In the genomic region with DNA sequence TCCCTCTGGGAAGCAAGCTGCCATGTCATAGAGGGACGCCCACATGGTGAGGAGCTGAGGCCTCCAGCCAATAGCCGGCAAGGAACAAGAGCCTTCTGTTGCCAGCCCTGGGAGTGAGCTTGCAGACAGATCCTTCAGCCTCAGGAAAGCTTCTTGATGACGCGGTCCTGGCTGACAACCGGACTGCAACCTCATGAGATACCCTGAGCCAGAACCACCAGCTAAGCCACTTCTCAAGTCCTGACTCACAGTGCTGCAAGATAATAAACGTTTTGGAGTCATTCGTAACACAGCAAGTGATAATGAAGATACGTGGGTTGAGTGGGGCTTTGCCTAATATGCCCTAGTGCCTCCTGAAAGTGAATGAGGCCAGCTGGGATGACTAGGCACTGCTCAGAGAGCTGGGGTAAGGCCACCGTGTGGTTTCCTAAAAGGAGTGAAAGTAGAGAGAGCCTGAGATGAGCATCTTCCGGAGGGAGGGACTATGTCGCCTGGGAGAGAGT, we compare ENCODE assay signal across 8 cellular contexts. TPM values are rescaled to one million over a fixed set of nuclear protein-coding genes. Genes with fewer than 3 reads are reported as not detected.
DNase-seq lines count a peak whose midpoint lies in the region; ATAC-seq and TF ChIP-seq lines count a peak whose summit lies in the region.

No MANE protein-coding gene starts in this region.

- ATAC-seq in GM18868 (IDR thresholded peaks at IDR 0.05; ENCODE audit: unreplicated experiment) (peak; percentile 98), HG03066 (IDR thresholded peaks at IDR 0.05; ENCODE audit: low read depth, unreplicated experiment) (peak; percentile 85)

- DNase-seq in AG04450 (ENCODE audit: low read depth, low spot score) (peak; percentile 95), epithelial cell of proximal tubule (ENCODE audit: low read depth) (peak; percentile 38), neural progenitor cell (ENCODE audit: low spot score) (peak; percentile 56), SKM-1 treated with dmso at 0.1 percent for 144 hours (lab: John Stamatoyannopoulos, UW; ENCODE audit: unreplicated experiment) (no peak), T-helper 9 cell (no peak)
- DNase-seq in T-helper 2 cell treated with Interferon-gamma antibody and Interleukin-4, amounts not matched to agents 5 μg/mL and 100 μg/mL, for 36 hours (ENCODE audit: low spot score), result peak; percentile 57

- H3K4me3 Mint-ChIP-seq in T-helper 2 cell treated with Interferon-gamma antibody and Interleukin-4, amounts not matched to agents 5 μg/mL and 100 μg/mL, for 36 hours, result no peak overlapping the region
- no peak overlapping the region for H3K4me3 Mint-ChIP-seq in neural progenitor cell

- H3K27ac ChIP-seq in AG04450 (ENCODE audit: low read depth, low read length) (peak overlapping the region; percentile 97), neural progenitor cell (no peak overlapping the region)

- no peak overlapping the region for H3K9ac ChIP-seq in neural progenitor cell

- CTCF ChIA-PET in AG04450 (lab: Charles Lee), result interaction anchor here (1.4 to 1.6 kb wide), 2 partner anchors 21 to 51 kb away, joined by 6 to 10 read pairs; no protein-coding TSS in a partner anchor

- H4K20me1 ChIP-seq in neural progenitor cell (ENCODE audit: low read depth), result no peaks in the 10 kb centered on the region

- no peak for TF ChIP-seq CTCF in AG04450 (IDR thresholded peaks at IDR 0.05; ENCODE audit: low read depth, low read length)
- TF ChIP-seq CTCF in epithelial cell of proximal tubule (conservative IDR thresholded peaks at IDR 0.05; ENCODE audit: low read depth, low read length), result no peak
- TF ChIP-seq CTCF in neural progenitor cell (IDR thresholded peaks at IDR 0.05), result no peak

- H3K27ac Mint-ChIP-seq in T-helper 2 cell treated with Interferon-gamma antibody and Interleukin-4, amounts not matched to agents 5 μg/mL and 100 μg/mL, for 36 hours, result no peak overlapping the region
- peak overlapping the region; percentile 32 for H3K27ac Mint-ChIP-seq in neural progenitor cell

- POLR2A ChIA-PET in AG04450 (lab: Yijun Ruan, JAX), result interaction anchor here (0.6 to 1.6 kb wide), 6 partner anchors 10 to 227 kb away, joined by 3 to 9 read pairs (median 4); a partner anchor contains a TSS

- H3K36me3 ChIP-seq in neural progenitor cell, result no peaks in the 10 kb centered on the region

- peak overlapping the region; percentile 34 for H3K4me3 ChIP-seq in AG04450 (ENCODE audit: low read depth, low read length)
- H3K4me3 ChIP-seq in epithelial cell of proximal tubule (ENCODE audit: low read depth, low read length), result no peak overlapping the region
- no peak overlapping the region for H3K4me3 ChIP-seq in neural progenitor cell

- no peaks in the 10 kb centered on the region for H3K79me2 ChIP-seq in neural progenitor cell (ENCODE audit: low read depth)

- H3K9me3 Mint-ChIP-seq in T-helper 2 cell treated with Interferon-gamma antibody and Interleukin-4, amounts not matched to agents 5 μg/mL and 100 μg/mL, for 36 hours, result no peaks in the 10 kb centered on the region
- H3K9me3 Mint-ChIP-seq in neural progenitor cell, result no peaks in the 10 kb centered on the region

- H3K9me3 ChIP-seq in AG04450 (ENCODE audit: control insufficient read depth, insufficient read depth, low read length), result no peaks in the 10 kb centered on the region
- H3K9me3 ChIP-seq in neural progenitor cell (ENCODE audit: low read depth), result no peaks in the 10 kb centered on the region

- H3F3A ChIP-seq in neural progenitor cell (ENCODE audit: low read depth), result no peaks in the 10 kb centered on the region

- no peaks in the 10 kb centered on the region for H3K4me1 ChIP-seq in neural progenitor cell

- H2AFZ ChIP-seq in neural progenitor cell (replicated peaks), result peak overlapping the region; percentile 4

- peaks cover 7% of the 10 kb centered on the region for H3K4me1 Mint-ChIP-seq in T-helper 2 cell treated with Interferon-gamma antibody and Interleukin-4, amounts not matched to agents 5 μg/mL and 100 μg/mL, for 36 hours (ENCODE audit: low read depth)
- peaks cover 20% of the 10 kb centered on the region for H3K4me1 Mint-ChIP-seq in neural progenitor cell

- H3K27me3 Mint-ChIP-seq in T-helper 2 cell treated with Interferon-gamma antibody and Interleukin-4, amounts not matched to agents 5 μg/mL and 100 μg/mL, for 36 hours (ENCODE audit: low read depth), result peaks cover 5% of the 10 kb centered on the region
- H3K27me3 Mint-ChIP-seq in neural progenitor cell (ENCODE audit: insufficient read depth, low read depth), result peaks cover 6% of the 10 kb centered on the region

- no peak overlapping the region for H3K4me2 ChIP-seq in neural progenitor cell

- no peaks in the 10 kb centered on the region for H3K27me3 ChIP-seq in AG04450 (ENCODE audit: control insufficient read depth, insufficient read depth, low read length)
- no peaks in the 10 kb centered on the region for H3K27me3 ChIP-seq in neural progenitor cell

- no peaks in the 10 kb centered on the region for H3K36me3 Mint-ChIP-seq in T-helper 2 cell treated with Interferon-gamma antibody and Interleukin-4, amounts not matched to agents 5 μg/mL and 100 μg/mL, for 36 hours (ENCODE audit: low read depth)
- H3K36me3 Mint-ChIP-seq in neural progenitor cell, result no peaks in the 10 kb centered on the region

RNA-seq across cellular contexts. Expression of a gene that starts 53.8 kb away (rescaled TPM):
- polyA plus RNA-seq in AG04450 (2011; rRNA removed), result 20.3 and 25.6 TPM in 2 replicates
- polyA minus RNA-seq in AG04450 (2011; rRNA and poly(A)+ RNA removed), result 18.5 and 25.2 TPM in 2 replicates
- total RNA-seq in epithelial cell of proximal tubule (3.7 and 5.8 TPM in 2 replicates), neural progenitor cell (ENCODE audit: low replicate concordance) (5.0 and 10.5 TPM in 2 replicates)

Comparison
In these comparisons a context has a peak if more than half of its experiments do, and no peak if none do; other contexts are left out.
1. DNase-seq: peak in AG04450 (single experiment), T-helper 2 cell treated with Interferon-gamma antibody and Interleukin-4, amounts not matched to agents 5 μg/mL and 100 μg/mL, for 36 hours (single experiment), epithelial cell of proximal tubule (single experiment) and neural progenitor cell (single experiment); none in SKM-1 treated with dmso at 0.1 percent for 144 hours (single experiment) and T-helper 9 cell (single experiment).